In genomic region chr3:196600359-196600758, GRCh38 we compare ENCODE assay signal across 17 cellular contexts.
"Had no signal": no experiment of that assay in that cellular context is flagged by ENCODE, and none has a peak within 500 bp of the region (broad histone marks: within the 10 kb centered on the region; RNA-seq: fewer than 3 reads in every experiment).

No MANE protein-coding gene starts in this region.

- H3K36me3 Mint-ChIP-seq: natural killer cell; stimulated activated memory B cell treated with anti-CD40 and anti-IgM and Interleukin-4, amounts not matched to agents 10 μg/mL and 1 μg/mL and 100 μg/mL, for 72 hours; type B pancreatic cell had no signal

- H3K9me3 Mint-ChIP-seq: dendritic cell treated with granulocyte-macrophage colony-stimulating factor and Interleukin-4, amounts not matched to agents 40 ng/mL and 50 ng/mL, for 4 days; natural killer cell; stimulated activated memory B cell treated with anti-CD40 and anti-IgM and Interleukin-4, amounts not matched to agents 10 μg/mL and 1 μg/mL and 100 μg/mL, for 72 hours; type B pancreatic cell had no signal

- H3K27ac ChIP-seq: colonic mucosa, lower lobe of right lung, prostate gland, skin epidermis, spleen, testis, tibial artery had no signal

- H3K4me3 ChIP-seq: colonic mucosa, lower lobe of right lung, prostate gland, skin epidermis, spleen, testis, tibial artery had no signal

- H3K27ac Mint-ChIP-seq: dendritic cell treated with granulocyte-macrophage colony-stimulating factor and Interleukin-4, amounts not matched to agents 40 ng/mL and 50 ng/mL, for 4 days; natural killer cell; stimulated activated memory B cell treated with anti-CD40 and anti-IgM and Interleukin-4, amounts not matched to agents 10 μg/mL and 1 μg/mL and 100 μg/mL, for 72 hours; type B pancreatic cell had no signal

- DNase-seq: colonic mucosa; effector CD8-positive, alpha-beta T cell; left ventricle myocardium superior; lower lobe of right lung; natural killer cell; right cardiac atrium; spleen; stimulated activated CD4-positive, alpha-beta T cell treated with anti-CD3 and anti-CD28 coated beads, Interleukin-4, amount 100 ng/mL, for 4 hours; stimulated activated naive CD8-positive, alpha-beta T cell treated with anti-CD3 and anti-CD28 coated beads, Interleukin-15, Interleukin-2, amounts not matched to agents 100 U/mL and 50 U/mL, for 24 hours; substantia nigra; testis; tibial artery had no signal

- H3K9me3 ChIP-seq: colonic mucosa, lower lobe of right lung, prostate gland, spleen, testis, tibial artery had no signal

- H3K4me1 ChIP-seq: colonic mucosa, lower lobe of right lung, prostate gland, testis, tibial artery had no signal

- ATAC-seq: left ventricle myocardium superior; lower lobe of right lung; natural killer cell; right cardiac atrium; stimulated activated memory B cell treated with anti-CD40 and anti-IgM and Interleukin-4, amounts not matched to agents 10 μg/mL and 1 μg/mL and 100 μg/mL, for 72 hours; stimulated activated naive CD8-positive, alpha-beta T cell treated with anti-CD3 and anti-CD28 coated beads, Interleukin-15, Interleukin-2, amounts not matched to agents 100 U/mL and 50 U/mL, for 24 hours had no signal

- H3K4me3 Mint-ChIP-seq: dendritic cell treated with granulocyte-macrophage colony-stimulating factor and Interleukin-4, amounts not matched to agents 40 ng/mL and 50 ng/mL, for 4 days; stimulated activated memory B cell treated with anti-CD40 and anti-IgM and Interleukin-4, amounts not matched to agents 10 μg/mL and 1 μg/mL and 100 μg/mL, for 72 hours; type B pancreatic cell had no signal

- H3K36me3 ChIP-seq: colonic mucosa, lower lobe of right lung, prostate gland, spleen, tibial artery had no signal

- H3K27me3 ChIP-seq: colonic mucosa, testis had no signal
